In the genomic region with DNA sequence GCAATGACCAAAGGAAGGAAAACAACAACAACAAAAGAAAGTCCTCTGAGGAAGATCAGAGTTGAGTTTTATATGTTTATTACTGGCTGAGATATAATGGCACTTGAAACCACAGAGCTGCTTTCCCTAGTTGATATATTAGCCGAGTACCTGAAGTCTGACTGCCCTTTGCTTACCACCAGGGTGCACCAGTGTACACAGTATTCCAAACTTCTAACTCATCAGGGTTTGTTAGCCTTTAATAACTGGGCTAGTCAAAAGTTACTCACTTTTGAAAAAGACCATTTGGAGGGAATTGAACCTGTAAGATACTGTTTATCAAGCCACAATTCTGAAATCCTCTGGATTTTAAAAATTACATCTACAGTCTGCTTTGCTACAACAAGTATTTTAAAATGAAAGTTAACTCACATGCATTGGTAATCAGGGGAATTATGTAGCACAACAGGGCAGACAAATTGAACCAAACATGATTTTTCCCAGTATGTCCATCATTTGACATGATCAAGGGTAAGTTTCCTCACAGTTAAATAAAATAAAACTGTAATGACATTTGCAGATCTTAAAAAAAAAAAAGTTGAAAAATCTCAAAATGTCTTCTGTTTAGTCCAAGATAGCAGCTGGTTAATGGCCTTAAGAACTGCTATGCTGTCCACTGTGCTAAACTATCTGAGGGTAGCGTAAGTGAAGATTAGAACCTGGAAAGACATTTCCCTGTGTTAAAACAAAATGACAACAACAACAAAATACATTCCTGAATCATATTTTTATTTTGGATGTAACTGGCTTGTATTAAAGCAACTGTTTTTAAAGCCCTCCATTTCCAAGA, we compare ENCODE assay signal across 8 cellular contexts. TPM values are rescaled to one million over a fixed set of nuclear protein-coding genes. Genes with fewer than 3 reads are reported as not detected.
DNase-seq lines count a peak whose midpoint lies in the region; ATAC-seq and TF ChIP-seq lines count a peak whose summit lies in the region.

No MANE protein-coding gene starts in this region.

- peaks cover 0 to 3% (median 0%) of the 10 kb centered on the region in 6 donors for H3K4me1 ChIP-seq in spleen

- H3K27ac ChIP-seq in spleen = no peak overlapping the region

- CTCF ChIA-PET in activated naive CD4-positive, alpha-beta T cell treated with anti-CD3 and anti-CD28 coated beads for 36 hours (lab: Charles Lee) = interaction anchor here (0.6 kb wide), 1 partner anchor 432 kb away, joined by 3 read pairs; no protein-coding TSS in a partner anchor

- intact Hi-C loops in activated naive CD4-positive, alpha-beta T cell treated with anti-CD3 and anti-CD28 coated beads for 36 hours (cut with micrococcal nuclease) = loop anchor here (1.0 to 2.0 kb wide), 3 partner anchors 573 to 1618 kb away; no protein-coding TSS in a partner anchor
- intact Hi-C loops in spleen (cut with DNase I; ENCODE audit: low total_unique reads) = loop anchor here (10.0 kb wide), 2 partner anchors 374 to 574 kb away; no protein-coding TSS in a partner anchor

- H3K36me3 Mint-ChIP-seq in activated naive CD4-positive, alpha-beta T cell treated with anti-CD3 and anti-CD28 coated beads for 36 hours (ENCODE audit: low read depth) = no peaks in the 10 kb centered on the region
- H3K36me3 Mint-ChIP-seq in activated naive CD4-positive, alpha-beta T cell treated with anti-CD3 and anti-CD28 coated beads, Interleukin-2, amount 50 U/mL, for 72 hours = no peaks in the 10 kb centered on the region
- H3K36me3 Mint-ChIP-seq in HFFc6 (ENCODE audit: low read depth) = no peaks in the 10 kb centered on the region

- no peak overlapping the region for H3K4me3 Mint-ChIP-seq in activated naive CD4-positive, alpha-beta T cell treated with anti-CD3 and anti-CD28 coated beads for 36 hours
- no peak overlapping the region for H3K4me3 Mint-ChIP-seq in HFFc6

- 47 to 50% (median 48%) methylated on average over 2 of the region's 2 CpGs for WGBS in spleen, 5 donors

- H3K36me3 ChIP-seq in spleen = no peaks in the 10 kb centered on the region

- no peak overlapping the region for H3K4me3 ChIP-seq in spleen

- no peaks in the 10 kb centered on the region for H3K27me3 ChIP-seq in spleen (replicated peaks in 1 of 7)

- TF ChIP-seq POLR2A in spleen (IDR thresholded peaks at IDR 0.05) = no peak

- peak; percentile 12 for DNase-seq in activated naive CD4-positive, alpha-beta T cell treated with anti-CD3 and anti-CD28 coated beads for 36 hours
- no peak for DNase-seq in activated naive CD4-positive, alpha-beta T cell treated with anti-CD3 and anti-CD28 coated beads, Interleukin-2, amount 50 U/mL, for 72 hours (ENCODE audit: low spot score in 2 of 2)
- DNase-seq in HFFc6 = peak; percentile 60
- peak; percentile 6 for DNase-seq in NCI-H1105 (lab: John Stamatoyannopoulos, UW)
- DNase-seq in anterior cingulate cortex (lab: John Stamatoyannopoulos, UW) = peak in 33 of 58 donors; percentile 0 to 54 (median 13)
- DNase-seq in hippocampal formation (lab: John Stamatoyannopoulos, UW) = peak; percentile 15 to 82
- DNase-seq in spleen = no peak
- DNase-seq in central memory CD4-positive, alpha-beta T cell = no peak

- ATAC-seq in activated naive CD4-positive, alpha-beta T cell treated with anti-CD3 and anti-CD28 coated beads, Interleukin-2, amount 50 U/mL, for 72 hours = no peak

- TF ChIP-seq CTCF in HFFc6 (IDR thresholded peaks at IDR 0.05) (peak; percentile 86), spleen (IDR thresholded peaks at IDR 0.05 in 8 of 11, conservative IDR thresholded peaks at IDR 0.05 in 3 of 11) (peak in 10 of 11 experiments; percentile 13 to 66 (median 56))

- H3K27me3 Mint-ChIP-seq in activated naive CD4-positive, alpha-beta T cell treated with anti-CD3 and anti-CD28 coated beads for 36 hours (ENCODE audit: low read depth) = no peaks in the 10 kb centered on the region
- H3K27me3 Mint-ChIP-seq in HFFc6 (ENCODE audit: insufficient read depth) = peaks cover 2% of the 10 kb centered on the region; the same call in 1 of the 2 replicates

- no peaks in the 10 kb centered on the region for H3K9me3 ChIP-seq in spleen

- H3K27ac Mint-ChIP-seq in activated naive CD4-positive, alpha-beta T cell treated with anti-CD3 and anti-CD28 coated beads for 36 hours = no peak overlapping the region
- no peak overlapping the region for H3K27ac Mint-ChIP-seq in activated naive CD4-positive, alpha-beta T cell treated with anti-CD3 and anti-CD28 coated beads, Interleukin-2, amount 50 U/mL, for 72 hours
- no peak overlapping the region for H3K27ac Mint-ChIP-seq in HFFc6

- H3K4me1 Mint-ChIP-seq in activated naive CD4-positive, alpha-beta T cell treated with anti-CD3 and anti-CD28 coated beads for 36 hours (ENCODE audit: low read depth) = no peaks in the 10 kb centered on the region
- peaks cover 19% of the 10 kb centered on the region for H3K4me1 Mint-ChIP-seq in HFFc6 (ENCODE audit: low read depth)

- no peaks in the 10 kb centered on the region for H3K9me3 Mint-ChIP-seq in activated naive CD4-positive, alpha-beta T cell treated with anti-CD3 and anti-CD28 coated beads for 36 hours
- H3K9me3 Mint-ChIP-seq in activated naive CD4-positive, alpha-beta T cell treated with anti-CD3 and anti-CD28 coated beads, Interleukin-2, amount 50 U/mL, for 72 hours = no peaks in the 10 kb centered on the region
- no peaks in the 10 kb centered on the region for H3K9me3 Mint-ChIP-seq in HFFc6

RNA-seq across cellular contexts. Expression of gene C6, which starts 57.3 kb away (rescaled TPM):
- total RNA-seq in activated naive CD4-positive, alpha-beta T cell treated with anti-CD3 and anti-CD28 coated beads for 36 hours = not detected
- not detected for total RNA-seq in activated naive CD4-positive, alpha-beta T cell treated with anti-CD3 and anti-CD28 coated beads, Interleukin-2, amount 50 U/mL, for 72 hours
- total RNA-seq in HFFc6 (2021; fragmentation: NEBNext Ultra II Directional; extraction: Animal tissue kit (Norgen Biotek cat#: 25700)) = under 1 TPM in 2 of 6 experiments, not detected in 4; 0.09 to 0.12 TPM
- total RNA-seq in spleen = under 1 TPM in 2 of 7 donors, not detected in 5; 0.58 to 0.65 TPM
- polyA plus RNA-seq in spleen = under 1 TPM; 0.02 to 0.17 (median 0.06) TPM

Comparison
In these comparisons a context has a peak if more than half of its experiments do, and no peak if none do; other contexts are left out.
1. DNase-seq: peak in activated naive CD4-positive, alpha-beta T cell treated with anti-CD3 and anti-CD28 coated beads for 36 hours (single experiment), HFFc6 (single experiment), NCI-H1105 (single experiment), anterior cingulate cortex (33 of 58) and hippocampal formation (2 of 2); none in activated naive CD4-positive, alpha-beta T cell treated with anti-CD3 and anti-CD28 coated beads, Interleukin-2, amount 50 U/mL, for 72 hours (0 of 2), spleen (single experiment) and central memory CD4-positive, alpha-beta T cell (single experiment).